In the genomic region with DNA sequence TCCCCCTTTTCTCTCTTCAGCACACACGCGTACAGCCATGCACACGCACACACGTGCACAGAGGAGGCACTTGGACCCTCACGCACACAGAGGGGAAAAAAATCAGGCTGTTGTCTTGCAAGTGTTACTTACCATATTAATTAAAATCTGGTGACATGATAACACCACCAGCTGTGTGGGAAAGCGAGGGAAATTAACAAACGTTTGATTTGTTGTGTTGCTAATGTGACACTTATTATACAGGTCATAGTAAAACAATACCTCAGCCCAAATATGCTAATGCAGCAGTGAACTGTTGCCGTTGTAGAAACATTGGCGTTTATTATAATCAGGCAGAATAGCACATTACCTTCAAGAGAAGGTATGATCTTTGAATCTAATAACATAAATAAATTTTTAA, we compare ENCODE assay signal across 12 cellular contexts.
DNase-seq lines count a peak whose midpoint lies in the region; ATAC-seq and TF ChIP-seq lines count a peak whose summit lies in the region.
"Had no signal": no experiment of that assay in that cellular context is flagged by ENCODE, and none has a peak within 500 bp of the region (broad histone marks: within the 10 kb centered on the region; RNA-seq: fewer than 3 reads in every experiment).

No MANE protein-coding gene starts in this region.

- H3K36me3 Mint-ChIP-seq in GM23338 (ENCODE audit: low read depth) (no peaks in the 10 kb centered on the region), WTC11 (no peaks in the 10 kb centered on the region)
- H3K36me3 Mint-ChIP-seq: CD4-positive, CD25-positive, alpha-beta regulatory T cell had no signal

- H3K9me2 ChIP-seq in GM23338 (ENCODE audit: insufficient read depth), result no peaks in the 10 kb centered on the region

- H3K9ac ChIP-seq in HUES6 (ENCODE audit: low read length) (no peak overlapping the region), iPS-20b (ENCODE audit: low read depth, low read length) (no peak overlapping the region)
- H3K9ac ChIP-seq: BLaER1 treated with 17β-estradiol and CSF1 and Interleukin-3, amounts not matched to agents 10 nM and 100 nM had no signal

- H3K4me3 ChIP-seq in GM23338 (peak overlapping the region; percentile 7; the same call in 1 of the 2 replicates), HUES6 (ENCODE audit: low read depth, low read length) (peak overlapping the region; percentile 2), iPS-20b (ENCODE audit: low read length) (peak overlapping the region; percentile 15; the same call in 1 of the 2 replicates)
- H3K4me3 ChIP-seq: BLaER1 treated with 17β-estradiol and CSF1 and Interleukin-3, amounts not matched to agents 10 nM and 100 nM; K562 had no signal

- H3K36me3 ChIP-seq in GM23338 (ENCODE audit: insufficient read depth), result no peaks in the 10 kb centered on the region
- H3K36me3 ChIP-seq in HUES6 (ENCODE audit: control insufficient read depth, insufficient read depth, low read length), result no peaks in the 10 kb centered on the region
- H3K36me3 ChIP-seq in iPS-20b (ENCODE audit: insufficient read depth, low read depth, low read length), result no peaks in the 10 kb centered on the region
- H3K36me3 ChIP-seq: BLaER1 treated with 17β-estradiol and CSF1 and Interleukin-3, amounts not matched to agents 10 nM and 100 nM had no signal

- H3F3A ChIP-seq in GM23338 (replicated peaks; ENCODE audit: low read depth), result no peaks in the 10 kb centered on the region

- H3K4me1 Mint-ChIP-seq in GM23338 (peaks cover 75% of the 10 kb centered on the region), WTC11 (peaks cover 77% of the 10 kb centered on the region)

- CTCF ChIA-PET in WTC11 (lab: Charles Lee), result no interaction called here

- H3K27me3 ChIP-seq in GM23338 (ENCODE audit: insufficient read depth), result peaks cover 46% of the 10 kb centered on the region
- H3K27me3 ChIP-seq in HUES6 (ENCODE audit: control insufficient read depth, insufficient read depth, low read length), result peaks cover 58% of the 10 kb centered on the region
- peaks cover 74% of the 10 kb centered on the region for H3K27me3 ChIP-seq in iPS-20b (ENCODE audit: insufficient read depth, low read length)

- H2AFZ ChIP-seq in GM23338, result no peak overlapping the region

- H3K27ac Mint-ChIP-seq in GM23338 (no peak overlapping the region), WTC11 (no peak overlapping the region)
- H3K27ac Mint-ChIP-seq: CD4-positive, CD25-positive, alpha-beta regulatory T cell had no signal

- TF ChIP-seq CTCF in GM23338 (conservative IDR thresholded peaks at IDR 0.05; ENCODE audit: low read depth in 2 of 2) (no peak), WTC11 (IDR thresholded peaks at IDR 0.05) (no peak)

- H3K4me2 ChIP-seq in GM23338, result peak overlapping the region; percentile 75
- H3K4me2 ChIP-seq: BLaER1 treated with 17β-estradiol and CSF1 and Interleukin-3, amounts not matched to agents 10 nM and 100 nM had no signal

- peaks cover 65% of the 10 kb centered on the region for H3K27me3 Mint-ChIP-seq in GM23338 (ENCODE audit: insufficient read depth, low read depth, poor library complexity)
- peaks cover 74% of the 10 kb centered on the region for H3K27me3 Mint-ChIP-seq in WTC11 (ENCODE audit: low read depth)

- H3K27ac ChIP-seq in GM23338 (ENCODE audit: low read depth) (no peak overlapping the region), HUES6 (ENCODE audit: low read depth, low read length) (peak overlapping the region; percentile 5; the same call in 1 of the 2 replicates), iPS-20b (ENCODE audit: low read length) (no peak overlapping the region)
- H3K27ac ChIP-seq: BLaER1 treated with 17β-estradiol and CSF1 and Interleukin-3, amounts not matched to agents 10 nM and 100 nM had no signal

- POLR2A ChIA-PET in WTC11 (lab: Charles Lee), result no interaction called here

- ATAC-seq in GM23338 (no peak; the same call in 1 of the 3 replicates), WTC11 (no peak; the same call in 1 of the 2 replicates), HG02759 (IDR thresholded peaks at IDR 0.05; ENCODE audit: unreplicated experiment) (no peak), HG03565 (IDR thresholded peaks at IDR 0.05; ENCODE audit: unreplicated experiment) (no peak)
- ATAC-seq: K562 had no signal

- H3K9me3 Mint-ChIP-seq in GM23338, result no peaks in the 10 kb centered on the region; the same call in 2 of the 3 replicates
- 0 out of 2 replicates have a peak, but pooled peaks cover 3% of the 10 kb centered on the region for H3K9me3 Mint-ChIP-seq in WTC11

- no peaks in the 10 kb centered on the region for H4K20me1 ChIP-seq in GM23338 (replicated peaks; ENCODE audit: insufficient read depth)
- H4K20me1 ChIP-seq: BLaER1 treated with 17β-estradiol and CSF1 and Interleukin-3, amounts not matched to agents 10 nM and 100 nM had no signal

- H3K4me3 Mint-ChIP-seq in GM23338 (peak overlapping the region; percentile 53), WTC11 (peak overlapping the region; percentile 48)
- H3K4me3 Mint-ChIP-seq: CD4-positive, CD25-positive, alpha-beta regulatory T cell had no signal

- peak; percentile 54 for DNase-seq in GM23338 (ENCODE audit: low spot score)
- no peak for DNase-seq in WTC11 (ENCODE audit: low spot score)
- DNase-seq in stimulated activated CD4-positive, alpha-beta T cell treated with anti-CD3 and anti-CD28 coated beads, Interleukin-15, amount 100 ng/mL, for 24 hours, result no peak
- DNase-seq: Calu3; CD4-positive, CD25-positive, alpha-beta regulatory T cell; H7 had no signal

- peaks cover 67% of the 10 kb centered on the region for H3K4me1 ChIP-seq in GM23338 (ENCODE audit: insufficient read depth)
- H3K4me1 ChIP-seq in HUES6 (ENCODE audit: control insufficient read depth, insufficient read depth, low read length), result peaks cover 66% of the 10 kb centered on the region
- peaks cover 55% of the 10 kb centered on the region for H3K4me1 ChIP-seq in iPS-20b (ENCODE audit: insufficient read depth, low read length)

- H3K9me3 ChIP-seq in HUES6 (ENCODE audit: control insufficient read depth, insufficient read depth, low read depth, low read length), result no peaks in the 10 kb centered on the region
- no peaks in the 10 kb centered on the region for H3K9me3 ChIP-seq in iPS-20b (ENCODE audit: insufficient read depth, low read depth, low read length)
- H3K9me3 ChIP-seq: BLaER1 treated with 17β-estradiol and CSF1 and Interleukin-3, amounts not matched to agents 10 nM and 100 nM had no signal

- H3K79me2 ChIP-seq in GM23338 (replicated peaks; ENCODE audit: insufficient read depth), result no peaks in the 10 kb centered on the region

TF ChIP-seq in GM23338, 12 proteins besides CTCF, POLR2A, EP300 and RAD21:
- TF ChIP-seq STAT1 (IDR thresholded peaks at IDR 0.05; ENCODE audit: unreplicated experiment), result no peak
- peak; percentile 95 for TF ChIP-seq NANOG (IDR thresholded peaks at IDR 0.05; ENCODE audit: borderline replicate concordance)

TF ChIP-seq in WTC11, 78 proteins besides CTCF, POLR2A, EP300 and RAD21 (continues in another document):
- TF ChIP-seq, protein P1, sequence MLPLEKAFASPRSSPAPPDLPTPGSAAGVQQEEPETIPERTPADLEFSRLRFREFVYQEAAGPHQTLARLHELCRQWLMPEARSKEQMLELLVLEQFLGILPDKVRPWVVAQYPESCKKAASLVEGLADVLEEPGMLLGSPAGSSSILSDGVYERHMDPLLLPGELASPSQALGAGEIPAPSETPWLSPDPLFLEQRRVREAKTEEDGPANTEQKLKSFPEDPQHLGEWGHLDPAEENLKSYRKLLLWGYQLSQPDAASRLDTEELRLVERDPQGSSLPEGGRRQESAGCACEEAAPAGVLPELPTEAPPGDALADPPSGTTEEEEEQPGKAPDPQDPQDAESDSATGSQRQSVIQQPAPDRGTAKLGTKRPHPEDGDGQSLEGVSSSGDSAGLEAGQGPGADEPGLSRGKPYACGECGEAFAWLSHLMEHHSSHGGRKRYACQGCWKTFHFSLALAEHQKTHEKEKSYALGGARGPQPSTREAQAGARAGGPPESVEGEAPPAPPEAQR (CRISPR knock-in tag; IDR thresholded peaks at IDR 0.05), result no peak
- peak; percentile 76 for TF ChIP-seq TEAD1 (CRISPR knock-in tag; IDR thresholded peaks at IDR 0.05)
- 0 out of 2 replicates have a peak, but pooled peaks have one; percentile 30 for TF ChIP-seq ETV6 (CRISPR knock-in tag; IDR thresholded peaks at IDR 0.05)
- TF ChIP-seq SMAD3 (CRISPR knock-in tag; IDR thresholded peaks at IDR 0.05; ENCODE audit: borderline replicate concordance), result no peak
- TF ChIP-seq GTF2I (CRISPR knock-in tag; conservative IDR thresholded peaks at IDR 0.05), result no peak
- TF ChIP-seq FOXP1 (CRISPR knock-in tag; IDR thresholded peaks at IDR 0.05; ENCODE audit: borderline replicate concordance), result no peak
- TF ChIP-seq, protein P2, sequence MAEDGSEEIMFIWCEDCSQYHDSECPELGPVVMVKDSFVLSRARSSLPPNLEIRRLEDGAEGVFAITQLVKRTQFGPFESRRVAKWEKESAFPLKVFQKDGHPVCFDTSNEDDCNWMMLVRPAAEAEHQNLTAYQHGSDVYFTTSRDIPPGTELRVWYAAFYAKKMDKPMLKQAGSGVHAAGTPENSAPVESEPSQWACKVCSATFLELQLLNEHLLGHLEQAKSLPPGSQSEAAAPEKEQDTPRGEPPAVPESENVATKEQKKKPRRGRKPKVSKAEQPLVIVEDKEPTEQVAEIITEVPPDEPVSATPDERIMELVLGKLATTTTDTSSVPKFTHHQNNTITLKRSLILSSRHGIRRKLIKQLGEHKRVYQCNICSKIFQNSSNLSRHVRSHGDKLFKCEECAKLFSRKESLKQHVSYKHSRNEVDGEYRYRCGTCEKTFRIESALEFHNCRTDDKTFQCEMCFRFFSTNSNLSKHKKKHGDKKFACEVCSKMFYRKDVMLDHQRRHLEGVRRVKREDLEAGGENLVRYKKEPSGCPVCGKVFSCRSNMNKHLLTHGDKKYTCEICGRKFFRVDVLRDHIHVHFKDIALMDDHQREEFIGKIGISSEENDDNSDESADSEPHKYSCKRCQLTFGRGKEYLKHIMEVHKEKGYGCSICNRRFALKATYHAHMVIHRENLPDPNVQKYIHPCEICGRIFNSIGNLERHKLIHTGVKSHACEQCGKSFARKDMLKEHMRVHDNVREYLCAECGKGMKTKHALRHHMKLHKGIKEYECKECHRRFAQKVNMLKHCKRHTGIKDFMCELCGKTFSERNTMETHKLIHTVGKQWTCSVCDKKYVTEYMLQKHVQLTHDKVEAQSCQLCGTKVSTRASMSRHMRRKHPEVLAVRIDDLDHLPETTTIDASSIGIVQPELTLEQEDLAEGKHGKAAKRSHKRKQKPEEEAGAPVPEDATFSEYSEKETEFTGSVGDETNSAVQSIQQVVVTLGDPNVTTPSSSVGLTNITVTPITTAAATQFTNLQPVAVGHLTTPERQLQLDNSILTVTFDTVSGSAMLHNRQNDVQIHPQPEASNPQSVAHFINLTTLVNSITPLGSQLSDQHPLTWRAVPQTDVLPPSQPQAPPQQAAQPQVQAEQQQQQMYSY (CRISPR knock-in tag; IDR thresholded peaks at IDR 0.05), result no peak
- no peak for TF ChIP-seq MYBL2 (CRISPR knock-in tag; IDR thresholded peaks at IDR 0.05)
- no peak for TF ChIP-seq ZNF416 (CRISPR knock-in tag; IDR thresholded peaks at IDR 0.05)
- no peak for TF ChIP-seq ESRRA (CRISPR knock-in tag; IDR thresholded peaks at IDR 0.05; ENCODE audit: borderline replicate concordance)
- TF ChIP-seq GABPB1 (CRISPR knock-in tag; IDR thresholded peaks at IDR 0.05), result no peak
